Comparison of ENCODE assay signal across 8 cellular contexts in the genomic region with DNA sequence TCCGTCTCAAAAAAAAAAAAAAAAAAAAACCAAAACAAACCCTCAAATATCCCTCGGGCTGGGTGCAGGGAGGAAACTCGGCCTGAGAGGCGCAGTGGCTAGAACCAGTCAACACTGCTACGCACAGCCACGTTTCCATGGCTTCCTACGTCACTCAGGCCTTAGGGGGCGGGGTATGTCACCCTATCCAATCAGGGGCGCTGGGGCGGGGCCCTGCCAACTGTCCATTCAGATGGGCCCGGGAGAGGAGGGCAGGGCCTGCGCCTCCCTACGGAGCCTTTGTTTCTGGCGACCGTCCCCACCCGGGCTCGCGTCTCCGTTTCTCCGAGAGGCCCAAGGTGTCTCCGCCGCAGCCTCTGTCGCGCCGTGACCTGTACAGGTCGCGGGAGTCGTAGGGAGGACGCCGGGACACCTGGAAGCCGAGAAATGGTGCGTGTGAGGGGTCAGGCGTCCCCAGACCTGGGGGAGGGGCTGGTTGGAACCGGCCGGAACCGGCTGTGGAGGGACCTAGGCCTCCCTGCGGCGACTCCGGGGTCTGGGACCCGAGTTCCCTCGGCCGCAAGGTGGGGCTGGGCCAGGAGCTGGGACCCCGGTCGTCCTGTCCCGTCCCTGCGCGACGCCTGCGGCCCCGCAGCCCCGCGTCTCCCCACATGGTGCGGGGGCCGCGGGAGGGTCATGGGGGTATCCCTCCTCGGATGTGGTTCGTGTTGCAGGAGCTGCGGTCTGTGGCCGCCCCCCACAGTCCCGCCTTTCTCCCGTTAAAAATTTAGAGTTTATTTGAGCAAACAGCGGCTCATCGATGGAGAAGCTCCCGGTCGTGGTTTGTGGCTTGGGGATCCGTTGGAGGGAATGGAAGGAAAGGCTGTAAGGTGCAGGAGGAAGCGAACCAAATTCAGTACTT. TPM values are rescaled to one million over a fixed set of nuclear protein-coding genes. Genes with fewer than 3 reads are reported as not detected.
DNase-seq lines count a peak whose midpoint lies in the region; ATAC-seq and TF ChIP-seq lines count a peak whose summit lies in the region.

A gene (plus strand): TSS at position 282 of the 901 bp plus-strand sequence. CDS start 145 bp downstream, at position 427.

- intact Hi-C loops in dorsolateral prefrontal cortex (cut with DNase I) (loop anchor here (1.0 to 5.0 kb wide), 2 partner anchors 38 to 40 kb away; a partner anchor contains a TSS), right lobe of liver (cut with DNase I) (no loop called here)

- no peaks in the 10 kb centered on the region for H3K9me3 ChIP-seq in right lobe of liver

- under 1% methylated on average over 24 of the region's 67 CpGs for WGBS in right lobe of liver (ENCODE audit: insufficient coverage, low coverage, low lambda C conversion rate, missing lambda C conversion rate)

- H3K4me3 ChIP-seq in dorsolateral prefrontal cortex (peak within 1 kb of the TSS; percentile 67 to 100 (median 95)), right lobe of liver (peak within 1 kb of the TSS; percentile 79 to 97 (median 93))

- H3K4me1 ChIP-seq in right lobe of liver, result peaks cover 0 to 11% (median 0%) of the 10 kb centered on the region in 4 donors

- TF ChIP-seq POLR2A in right lobe of liver (IDR thresholded peaks at IDR 0.05), result peak; percentile 96

- TF ChIP-seq CTCF in dorsolateral prefrontal cortex (IDR thresholded peaks at IDR 0.05 in 54 of 56, conservative IDR thresholded peaks at IDR 0.05 in 2 of 56; ENCODE audit: low read depth in 1 of 56, partially characterized antibody in 56 of 56) (peak in 47 of 56 donors; percentile 1 to 58 (median 33)), right lobe of liver (IDR thresholded peaks at IDR 0.05) (peak; percentile 20 to 35 (median 26))

- peak; percentile 98 for DNase-seq in CD1c-positive myeloid dendritic cell (ENCODE audit: extremely low spot score)
- peak; percentile 89 for DNase-seq in NCI-H748 treated with DMSO at 0.1 percent for 48 hours (lab: John Stamatoyannopoulos, UW)
- peak; percentile 99 for DNase-seq in activated CD4-positive, alpha-beta T cell treated with anti-CD3 and anti-CD28 coated beads, Interleukin-2, amount 50 U/mL, for 48 hours
- peak; percentile 97 to 100 (median 99) for DNase-seq in dorsolateral prefrontal cortex
- DNase-seq in right lobe of liver, result peak; percentile 99
- peak; percentile 94 to 95 for DNase-seq in stimulated activated CD4-positive, alpha-beta T cell treated with anti-CD3 and anti-CD28 coated beads, Interleukin-4, amount 100 ng/mL, for 4 hours

- ATAC-seq in GM19372 (IDR thresholded peaks at IDR 0.05; ENCODE audit: low read depth, unreplicated experiment) (peak; percentile 99), HG03558 (IDR thresholded peaks at IDR 0.05; ENCODE audit: extremely low read depth, unreplicated experiment) (peak; percentile 88), right lobe of liver (peak; percentile 99 to 100 (median 100))

- no peaks in the 10 kb centered on the region for H3K36me3 ChIP-seq in right lobe of liver

- peak within 1 kb of the TSS; percentile 26 to 97 (median 89) for H3K27ac ChIP-seq in dorsolateral prefrontal cortex
- peak within 1 kb of the TSS; percentile 87 to 99 (median 95) for H3K27ac ChIP-seq in right lobe of liver

- H3K27me3 ChIP-seq in dorsolateral prefrontal cortex (no peaks in the 10 kb centered on the region), right lobe of liver (no peaks in the 10 kb centered on the region)

RNA-seq across cellular contexts. Expression of the gene that starts here (rescaled TPM):
- 10 to 100 TPM in 77 of 120 experiments, 1 to 10 TPM in 43; 7.4 to 15.4 (median 10.8) TPM for total RNA-seq in dorsolateral prefrontal cortex
- 1 to 10 TPM; 2.7 to 5.4 (median 4.6) TPM for total RNA-seq in right lobe of liver

Comparison
In these comparisons a context has a peak if more than half of its experiments do, and no peak if none do; other contexts are left out.
1. Peak in every context shown above with its lines: DNase-seq, ATAC-seq, H3K4me3 ChIP-seq and H3K27ac ChIP-seq.
2. intact Hi-C loops: an anchor here in dorsolateral prefrontal cortex (1.0 to 5.0 kb wide); none called in right lobe of liver.